12 cellular contexts compared by ENCODE assay signal in the genomic region with DNA sequence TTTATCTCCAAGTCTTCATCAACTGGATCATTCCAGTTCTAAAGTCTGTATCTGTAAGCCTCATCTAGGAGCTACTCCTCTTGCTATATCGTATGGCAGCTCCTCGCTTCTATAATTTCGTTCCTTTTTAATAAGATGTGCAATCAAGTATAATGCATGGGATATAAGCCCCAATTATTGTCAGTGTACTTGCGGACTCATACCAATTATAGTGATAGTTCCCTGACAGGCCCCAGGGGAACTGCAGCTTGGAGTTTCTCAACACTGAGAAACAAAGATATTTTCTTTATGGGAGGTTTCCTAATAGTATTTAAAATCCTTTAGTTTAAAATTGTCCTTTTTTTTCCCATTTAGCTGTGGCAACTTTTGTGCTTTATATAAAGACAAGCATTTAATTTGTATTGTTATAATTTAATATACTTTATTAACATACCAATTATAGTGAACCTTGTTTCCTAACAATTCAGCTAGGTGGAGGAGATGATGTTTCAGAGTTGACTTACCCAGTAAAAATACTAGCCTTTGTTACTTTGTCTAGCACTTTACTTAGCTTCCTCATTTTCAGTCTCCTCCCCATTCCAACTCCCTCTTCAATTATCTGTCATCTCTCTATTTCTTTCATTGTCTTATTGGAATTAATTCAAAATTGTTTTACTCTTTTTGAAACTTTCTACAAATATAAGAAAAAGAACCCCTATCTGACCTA. TPM values are rescaled to one million over a fixed set of nuclear protein-coding genes. Genes with fewer than 3 reads are reported as not detected.
DNase-seq lines count a peak whose midpoint lies in the region; TF ChIP-seq lines count a peak whose summit lies in the region.
"Had no signal": no experiment of that assay in that cellular context is flagged by ENCODE, and none has a peak within 500 bp of the region (broad histone marks: within the 10 kb centered on the region; RNA-seq: fewer than 3 reads in every experiment).

No MANE protein-coding gene starts in this region.

- no peaks in the 10 kb centered on the region for H3K27me3 Mint-ChIP-seq in activated CD4-positive, alpha-beta memory T cell treated with anti-CD3 and anti-CD28 coated beads, Interleukin-2, amount 10 ng/mL, durations not matched to agents 7 days and 5 days
- no peaks in the 10 kb centered on the region for H3K27me3 Mint-ChIP-seq in nephron progenitor cell (ENCODE audit: low read depth, poor library complexity)

- no peaks in the 10 kb centered on the region for H3K9me3 Mint-ChIP-seq in activated CD4-positive, alpha-beta memory T cell treated with anti-CD3 and anti-CD28 coated beads, Interleukin-2, amount 10 ng/mL, durations not matched to agents 7 days and 5 days
- H3K9me3 Mint-ChIP-seq in nephron progenitor cell, result no peaks in the 10 kb centered on the region

- no peak overlapping the region for H3K4me3 ChIP-seq in lower leg skin (ENCODE audit: low read depth, poor library complexity, severe bottlenecking)

- POLR2A ChIA-PET in activated CD4-positive, alpha-beta memory T cell treated with anti-CD3 and anti-CD28 coated beads, Interleukin-2, amount 10 ng/mL, durations not matched to agents 7 days and 5 days (lab: Charles Lee), result interaction anchor here (1.0 to 2.1 kb wide), 3 partner anchors 15 to 39 kb away, joined by 4 to 9 read pairs (median 4); a partner anchor contains a TSS

- H3K27ac Mint-ChIP-seq in activated CD4-positive, alpha-beta memory T cell treated with anti-CD3 and anti-CD28 coated beads, Interleukin-2, amount 10 ng/mL, durations not matched to agents 7 days and 5 days, result peak overlapping the region; percentile 83
- peak overlapping the region; percentile 66 for H3K27ac Mint-ChIP-seq in nephron progenitor cell

- intact Hi-C loops in lower leg skin (cut with DNase I; ENCODE audit: low total_unique reads), result no loop called here

- H3K36me3 Mint-ChIP-seq in activated CD4-positive, alpha-beta memory T cell treated with anti-CD3 and anti-CD28 coated beads, Interleukin-2, amount 10 ng/mL, durations not matched to agents 7 days and 5 days (ENCODE audit: low read depth), result peaks cover 11% of the 10 kb centered on the region
- H3K36me3 Mint-ChIP-seq in nephron progenitor cell (ENCODE audit: low read depth), result no peaks in the 10 kb centered on the region

- CTCF ChIA-PET in activated CD4-positive, alpha-beta memory T cell treated with anti-CD3 and anti-CD28 coated beads, Interleukin-2, amount 10 ng/mL, durations not matched to agents 7 days and 5 days (lab: Charles Lee), result interaction anchor here (1.0 kb wide), 1 partner anchor 29 kb away, joined by 4 read pairs; no protein-coding TSS in a partner anchor

- peak; percentile 15 for DNase-seq in NCI-H1436 (lab: John Stamatoyannopoulos, UW)
- no peak for DNase-seq in NCI-H1436 treated with DMSO at 0.1 percent for 48 hours (lab: John Stamatoyannopoulos, UW)
- peak; percentile 23 for DNase-seq in NAMALWA (ENCODE audit: low spot score)
- DNase-seq in activated CD4-positive, alpha-beta memory T cell treated with anti-CD3 and anti-CD28 coated beads, Interleukin-2, amount 10 ng/mL, durations not matched to agents 7 days and 5 days, result no peak
- no peak for DNase-seq in nephron progenitor cell
- no peak for DNase-seq in NCI-H446 treated with DMSO at 0.1 percent for 48 hours (lab: John Stamatoyannopoulos, UW)
- no peak for DNase-seq in lower leg skin (ENCODE audit: low spot score in 2 of 2)
- no peak for DNase-seq in NCI-H748 treated with DMSO at 0.1 percent for 48 hours (lab: John Stamatoyannopoulos, UW)
- DNase-seq: brain microvascular endothelial cell, DMS79, NCI-H510A, SK-N-SH had no signal

- peaks cover 9% of the 10 kb centered on the region for H3K4me1 Mint-ChIP-seq in activated CD4-positive, alpha-beta memory T cell treated with anti-CD3 and anti-CD28 coated beads, Interleukin-2, amount 10 ng/mL, durations not matched to agents 7 days and 5 days
- H3K4me1 Mint-ChIP-seq in nephron progenitor cell, result no peaks in the 10 kb centered on the region

- H3K4me3 Mint-ChIP-seq in activated CD4-positive, alpha-beta memory T cell treated with anti-CD3 and anti-CD28 coated beads, Interleukin-2, amount 10 ng/mL, durations not matched to agents 7 days and 5 days, result peak overlapping the region; percentile 5
- no peak overlapping the region for H3K4me3 Mint-ChIP-seq in nephron progenitor cell

- no peak for TF ChIP-seq CTCF in nephron progenitor cell (IDR thresholded peaks at IDR 0.05)
- TF ChIP-seq CTCF in lower leg skin (IDR thresholded peaks at IDR 0.05), result no peak

- WGBS in lower leg skin, 2 donors, result 91 to 93% methylated on average over 4 of the region's 4 CpGs

- TF ChIP-seq POLR2A in lower leg skin (IDR thresholded peaks at IDR 0.05), result no peak

RNA-seq across cellular contexts. Expression of a gene that starts 25.3 kb away (rescaled TPM):
- total RNA-seq in activated CD4-positive, alpha-beta memory T cell treated with anti-CD3 and anti-CD28 coated beads, Interleukin-2, amount 10 ng/mL, durations not matched to agents 7 days and 5 days, result 100 to 1,000 TPM; 511 to 521 TPM
- total RNA-seq in lower leg skin, result 100 to 1,000 TPM; 419 to 723 (median 493) TPM

RNA-seq across cellular contexts. Expression of a gene that starts 38.6 kb away (rescaled TPM):
- 10 to 100 TPM; 12.5 to 12.6 TPM for total RNA-seq in activated CD4-positive, alpha-beta memory T cell treated with anti-CD3 and anti-CD28 coated beads, Interleukin-2, amount 10 ng/mL, durations not matched to agents 7 days and 5 days
- total RNA-seq in lower leg skin, result 1 to 10 TPM in 1 of 4 donors, under 1 TPM in 2, not detected in 1; 0.22 to 3.5 (median 0.49) TPM

Comparison
In these comparisons a context has a peak if more than half of its experiments do, and no peak if none do; other contexts are left out.
1. DNase-seq: peak in NCI-H1436 (single experiment) and NAMALWA (single experiment); none in NCI-H1436 treated with DMSO at 0.1 percent for 48 hours (single experiment), activated CD4-positive, alpha-beta memory T cell treated with anti-CD3 and anti-CD28 coated beads, Interleukin-2, amount 10 ng/mL, durations not matched to agents 7 days and 5 days (single experiment), nephron progenitor cell (single experiment), NCI-H446 treated with DMSO at 0.1 percent for 48 hours (single experiment), lower leg skin (0 of 2) and NCI-H748 treated with DMSO at 0.1 percent for 48 hours (single experiment).